In the genomic region with DNA sequence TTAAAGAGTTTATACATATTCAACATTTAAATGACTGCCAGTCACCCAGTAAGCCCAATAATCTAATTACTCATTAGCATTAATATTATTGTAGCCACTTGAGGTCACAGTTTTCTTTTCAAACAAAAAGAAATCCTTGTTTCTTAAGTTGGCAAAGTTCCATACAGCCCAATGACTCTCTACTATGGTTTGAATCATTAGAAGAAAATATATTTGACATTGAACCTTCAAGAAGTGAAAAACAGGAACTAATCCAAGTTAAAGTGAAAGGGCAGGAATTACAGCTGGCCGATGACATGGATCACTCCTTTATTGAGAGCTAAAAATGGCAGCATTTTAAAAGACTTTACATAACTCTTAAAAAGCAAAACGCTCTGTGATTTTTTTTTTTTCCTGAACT, we compare ENCODE assay signal across 27 cellular contexts.
DNase-seq lines count a peak whose midpoint lies in the region; ATAC-seq and TF ChIP-seq lines count a peak whose summit lies in the region.
"Had no signal": no experiment of that assay in that cellular context is flagged by ENCODE, and none has a peak within 500 bp of the region (broad histone marks: within the 10 kb centered on the region; RNA-seq: fewer than 3 reads in every experiment).

No MANE protein-coding gene starts in this region.

- DNase-seq in HFFc6: no peak
- DNase-seq in epithelial cell of esophagus (ENCODE audit: low read depth): peak; percentile 20
- DNase-seq in kidney tubule cell (ENCODE audit: low spot score): peak; percentile 46
- no peak for DNase-seq in stimulated activated naive CD8-positive, alpha-beta T cell treated with anti-CD3 and anti-CD28 coated beads, Interleukin-15, Interleukin-2, amounts not matched to agents 100 U/mL and 50 U/mL, for 24 hours
- no peak for DNase-seq in HT-29 (ENCODE audit: low spot score)
- DNase-seq: activated CD4-positive, alpha-beta T cell treated with anti-CD3 and anti-CD28 coated beads for 4 hours; activated CD8-positive, alpha-beta memory T cell treated with anti-CD3 and anti-CD28 coated beads for 24 hours; activated gamma-delta T cell; activated T-cell treated with anti-CD3 and anti-CD28 coated beads, Interleukin-2, amount 50 U/mL, for 1 hour; effector CD4-positive, alpha-beta T cell; erythroblast; KG1; MV-4-11; naive thymus-derived CD4-positive, alpha-beta T cell; NCI-H146; NCI-H524; right cardiac atrium; stimulated activated naive CD8-positive, alpha-beta T cell treated with anti-CD3 and anti-CD28 coated beads, Interleukin-15, amount 100 ng/mL, for 72 hours; T-helper 17 cell; tibial artery had no signal

- no peak overlapping the region for H3K9ac ChIP-seq in BLaER1 treated with 17β-estradiol and CSF1 and Interleukin-3, amounts not matched to agents 10 nM and 100 nM

- H3K4me2 ChIP-seq in BLaER1 treated with 17β-estradiol and CSF1 and Interleukin-3, amounts not matched to agents 10 nM and 100 nM: peak overlapping the region; percentile 3 to 68 (median 46); a peak in 18 of 22 replicates

- H3K4me3 ChIP-seq in BLaER1 treated with 17β-estradiol and CSF1 and Interleukin-3, amounts not matched to agents 10 nM and 100 nM: no peak overlapping the region
- no peak overlapping the region for H3K4me3 ChIP-seq in epithelial cell of esophagus (ENCODE audit: low read length)
- H3K4me3 ChIP-seq: SK-N-MC, tibial artery had no signal

- no peaks in the 10 kb centered on the region for H3K36me3 Mint-ChIP-seq in HFFc6 (ENCODE audit: low read depth)
- H3K36me3 Mint-ChIP-seq: brain had no signal

- H3K27me3 Mint-ChIP-seq in HFFc6 (ENCODE audit: insufficient read depth): peaks cover 4% of the 10 kb centered on the region
- H3K27me3 Mint-ChIP-seq: naive thymus-derived CD4-positive, alpha-beta T cell; stimulated activated naive CD8-positive, alpha-beta T cell treated with anti-CD3 and anti-CD28 coated beads, Interleukin-15, amount 100 ng/mL, for 72 hours had no signal

- H3K9me3 ChIP-seq in BLaER1 treated with 17β-estradiol and CSF1 and Interleukin-3, amounts not matched to agents 10 nM and 100 nM (replicated peaks in 1 of 11): peaks cover 0 to 17% (median 8%) of the 10 kb centered on the region in 11 experiments; a peak in 9 of 22 replicates

- H4K20me1 ChIP-seq in BLaER1 treated with 17β-estradiol and CSF1 and Interleukin-3, amounts not matched to agents 10 nM and 100 nM: no peaks in the 10 kb centered on the region

- no peaks in the 10 kb centered on the region for H3K36me3 ChIP-seq in BLaER1 treated with 17β-estradiol and CSF1 and Interleukin-3, amounts not matched to agents 10 nM and 100 nM
- H3K36me3 ChIP-seq: tibial artery had no signal

- H3K4me3 Mint-ChIP-seq in HFFc6: peak overlapping the region; percentile 5; the same call in 1 of the 2 replicates
- H3K4me3 Mint-ChIP-seq: brain; naive thymus-derived CD4-positive, alpha-beta T cell; stimulated activated naive CD8-positive, alpha-beta T cell treated with anti-CD3 and anti-CD28 coated beads, Interleukin-15, amount 100 ng/mL, for 72 hours; T-helper 17 cell had no signal

- no peak for ATAC-seq in stimulated activated naive CD8-positive, alpha-beta T cell treated with anti-CD3 and anti-CD28 coated beads, Interleukin-15, Interleukin-2, amounts not matched to agents 100 U/mL and 50 U/mL, for 24 hours
- ATAC-seq in HG03135 (IDR thresholded peaks at IDR 0.05; ENCODE audit: unreplicated experiment): no peak
- ATAC-seq in GM21786 (IDR thresholded peaks at IDR 0.05; ENCODE audit: unreplicated experiment): no peak
- ATAC-seq: naive thymus-derived CD4-positive, alpha-beta T cell; right cardiac atrium; stimulated activated naive CD8-positive, alpha-beta T cell treated with anti-CD3 and anti-CD28 coated beads, Interleukin-15, amount 100 ng/mL, for 72 hours; T-helper 17 cell had no signal

- no peaks in the 10 kb centered on the region for H3K27me3 ChIP-seq in BLaER1 treated with 17β-estradiol and CSF1 and Interleukin-3, amounts not matched to agents 10 nM and 100 nM
- H3K27me3 ChIP-seq: tibial artery had no signal

- no peak overlapping the region for H3K27ac ChIP-seq in BLaER1 treated with 17β-estradiol and CSF1 and Interleukin-3, amounts not matched to agents 10 nM and 100 nM
- H3K27ac ChIP-seq: C4-2B, RWPE1, SK-N-MC, tibial artery had no signal

- H3K4me1 ChIP-seq in BLaER1 treated with 17β-estradiol and CSF1 and Interleukin-3, amounts not matched to agents 10 nM and 100 nM: peaks cover 4 to 13% (median 10%) of the 10 kb centered on the region in 10 experiments; a peak in 18 of 20 replicates

- H3K9me3 Mint-ChIP-seq in HFFc6: no peaks in the 10 kb centered on the region; the same call in 1 of the 2 replicates

- peaks cover 24% of the 10 kb centered on the region for H3K4me1 Mint-ChIP-seq in HFFc6 (ENCODE audit: low read depth)
- H3K4me1 Mint-ChIP-seq: naive thymus-derived CD4-positive, alpha-beta T cell; stimulated activated naive CD8-positive, alpha-beta T cell treated with anti-CD3 and anti-CD28 coated beads, Interleukin-15, amount 100 ng/mL, for 72 hours; T-helper 17 cell had no signal

- no peak overlapping the region for H3K27ac Mint-ChIP-seq in HFFc6
- H3K27ac Mint-ChIP-seq: naive thymus-derived CD4-positive, alpha-beta T cell; stimulated activated naive CD8-positive, alpha-beta T cell treated with anti-CD3 and anti-CD28 coated beads, Interleukin-15, amount 100 ng/mL, for 72 hours; T-helper 17 cell had no signal

- no peak for TF ChIP-seq CTCF in HFFc6 (IDR thresholded peaks at IDR 0.05)
- no peak for TF ChIP-seq CTCF in epithelial cell of esophagus (IDR thresholded peaks at IDR 0.05; ENCODE audit: insufficient read depth, low read depth, low read length, missing control alignments)

Comparison
In these comparisons a context has a peak if more than half of its experiments do, and no peak if none do; other contexts are left out.
1. DNase-seq: peak in epithelial cell of esophagus (single experiment) and kidney tubule cell (single experiment); none in HFFc6 (single experiment), stimulated activated naive CD8-positive, alpha-beta T cell treated with anti-CD3 and anti-CD28 coated beads, Interleukin-15, Interleukin-2, amounts not matched to agents 100 U/mL and 50 U/mL, for 24 hours (single experiment) and HT-29 (single experiment).